2 cellular contexts compared by ENCODE assay signal in the genomic region with DNA sequence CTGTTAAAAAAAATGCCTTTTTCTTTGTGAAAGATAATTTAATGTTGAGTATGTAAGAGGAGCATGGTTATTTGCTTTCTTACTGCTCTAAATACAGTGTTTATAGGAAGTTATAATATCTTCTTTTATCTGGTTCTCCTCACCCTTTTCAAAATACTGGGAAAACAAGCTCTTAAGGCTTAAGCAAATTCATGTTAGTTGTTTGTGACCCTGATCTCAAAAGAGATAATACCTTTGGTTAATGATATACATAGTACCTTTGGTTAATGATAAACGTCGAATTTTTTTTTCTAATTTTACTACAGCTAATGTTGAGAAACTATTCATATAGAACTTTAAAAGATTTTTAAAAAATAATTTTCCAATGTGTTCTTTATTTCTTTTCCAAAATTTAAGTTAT.
TF ChIP-seq lines count a peak whose summit lies in the region.

No MANE protein-coding gene starts in this region.

TF ChIP-seq in IMR-90, 13 proteins besides CTCF, POLR2A, EP300 and RAD21:
- TF ChIP-seq MAFK (IDR thresholded peaks at IDR 0.05; ENCODE audit: low read depth, low read length) (no peak), NFE2L2 (IDR thresholded peaks at IDR 0.05; ENCODE audit: low read depth, low read length) (no peak), SMC3 (IDR thresholded peaks at IDR 0.05; ENCODE audit: low read depth, low read length) (no peak), FOS (IDR thresholded peaks at IDR 0.05; ENCODE audit: low read depth, low read length) (no peak), BHLHE40 (IDR thresholded peaks at IDR 0.05; ENCODE audit: low read depth, low read length) (no peak), RFX5 (IDR thresholded peaks at IDR 0.05; ENCODE audit: low read depth, low read length) (no peak), RCOR1 (IDR thresholded peaks at IDR 0.05; ENCODE audit: insufficient replicate concordance, low read length) (no peak), CEBPB (IDR thresholded peaks at IDR 0.05; ENCODE audit: low read depth, low read length) (no peak), MAZ (IDR thresholded peaks at IDR 0.05; ENCODE audit: borderline replicate concordance, low read depth, low read length) (no peak), CHD1 (IDR thresholded peaks at IDR 0.05; ENCODE audit: low read depth, low read length) (no peak), MXI1 (IDR thresholded peaks at IDR 0.05; ENCODE audit: borderline replicate concordance, low read depth, low read length) (no peak)
- TF ChIP-seq, protein P1, sequence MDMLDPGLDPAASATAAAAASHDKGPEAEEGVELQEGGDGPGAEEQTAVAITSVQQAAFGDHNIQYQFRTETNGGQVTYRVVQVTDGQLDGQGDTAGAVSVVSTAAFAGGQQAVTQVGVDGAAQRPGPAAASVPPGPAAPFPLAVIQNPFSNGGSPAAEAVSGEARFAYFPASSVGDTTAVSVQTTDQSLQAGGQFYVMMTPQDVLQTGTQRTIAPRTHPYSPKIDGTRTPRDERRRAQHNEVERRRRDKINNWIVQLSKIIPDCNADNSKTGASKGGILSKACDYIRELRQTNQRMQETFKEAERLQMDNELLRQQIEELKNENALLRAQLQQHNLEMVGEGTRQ (IDR thresholded peaks at IDR 0.05; ENCODE audit: low read depth, low read length): no peak
- TF ChIP-seq, protein P2, sequence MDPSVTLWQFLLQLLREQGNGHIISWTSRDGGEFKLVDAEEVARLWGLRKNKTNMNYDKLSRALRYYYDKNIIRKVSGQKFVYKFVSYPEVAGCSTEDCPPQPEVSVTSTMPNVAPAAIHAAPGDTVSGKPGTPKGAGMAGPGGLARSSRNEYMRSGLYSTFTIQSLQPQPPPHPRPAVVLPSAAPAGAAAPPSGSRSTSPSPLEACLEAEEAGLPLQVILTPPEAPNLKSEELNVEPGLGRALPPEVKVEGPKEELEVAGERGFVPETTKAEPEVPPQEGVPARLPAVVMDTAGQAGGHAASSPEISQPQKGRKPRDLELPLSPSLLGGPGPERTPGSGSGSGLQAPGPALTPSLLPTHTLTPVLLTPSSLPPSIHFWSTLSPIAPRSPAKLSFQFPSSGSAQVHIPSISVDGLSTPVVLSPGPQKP (IDR thresholded peaks at IDR 0.05; ENCODE audit: borderline replicate concordance, low read depth, low read length): no peak

TF ChIP-seq in H1, 55 proteins besides CTCF, POLR2A, EP300 and RAD21:
- TF ChIP-seq, protein P3, sequence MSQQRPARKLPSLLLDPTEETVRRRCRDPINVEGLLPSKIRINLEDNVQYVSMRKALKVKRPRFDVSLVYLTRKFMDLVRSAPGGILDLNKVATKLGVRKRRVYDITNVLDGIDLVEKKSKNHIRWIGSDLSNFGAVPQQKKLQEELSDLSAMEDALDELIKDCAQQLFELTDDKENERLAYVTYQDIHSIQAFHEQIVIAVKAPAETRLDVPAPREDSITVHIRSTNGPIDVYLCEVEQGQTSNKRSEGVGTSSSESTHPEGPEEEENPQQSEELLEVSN (IDR thresholded peaks at IDR 0.05): no peak
- TF ChIP-seq POU5F1 (IDR thresholded peaks at IDR 0.05; ENCODE audit: low read depth, low read length): no peak
- TF ChIP-seq PHF8 (conservative IDR thresholded peaks at IDR 0.05; ENCODE audit: low read depth, low read length): no peak
- TF ChIP-seq, protein P1 (IDR thresholded peaks at IDR 0.05; ENCODE audit: low read length): no peak
- no peak for TF ChIP-seq NANOG (IDR thresholded peaks at IDR 0.05; ENCODE audit: insufficient read depth, low read depth, low read length, poor library complexity, severe bottlenecking)
- no peak for TF ChIP-seq TBP (IDR thresholded peaks at IDR 0.05; ENCODE audit: low read depth, low read length)
- TF ChIP-seq, protein P4, sequence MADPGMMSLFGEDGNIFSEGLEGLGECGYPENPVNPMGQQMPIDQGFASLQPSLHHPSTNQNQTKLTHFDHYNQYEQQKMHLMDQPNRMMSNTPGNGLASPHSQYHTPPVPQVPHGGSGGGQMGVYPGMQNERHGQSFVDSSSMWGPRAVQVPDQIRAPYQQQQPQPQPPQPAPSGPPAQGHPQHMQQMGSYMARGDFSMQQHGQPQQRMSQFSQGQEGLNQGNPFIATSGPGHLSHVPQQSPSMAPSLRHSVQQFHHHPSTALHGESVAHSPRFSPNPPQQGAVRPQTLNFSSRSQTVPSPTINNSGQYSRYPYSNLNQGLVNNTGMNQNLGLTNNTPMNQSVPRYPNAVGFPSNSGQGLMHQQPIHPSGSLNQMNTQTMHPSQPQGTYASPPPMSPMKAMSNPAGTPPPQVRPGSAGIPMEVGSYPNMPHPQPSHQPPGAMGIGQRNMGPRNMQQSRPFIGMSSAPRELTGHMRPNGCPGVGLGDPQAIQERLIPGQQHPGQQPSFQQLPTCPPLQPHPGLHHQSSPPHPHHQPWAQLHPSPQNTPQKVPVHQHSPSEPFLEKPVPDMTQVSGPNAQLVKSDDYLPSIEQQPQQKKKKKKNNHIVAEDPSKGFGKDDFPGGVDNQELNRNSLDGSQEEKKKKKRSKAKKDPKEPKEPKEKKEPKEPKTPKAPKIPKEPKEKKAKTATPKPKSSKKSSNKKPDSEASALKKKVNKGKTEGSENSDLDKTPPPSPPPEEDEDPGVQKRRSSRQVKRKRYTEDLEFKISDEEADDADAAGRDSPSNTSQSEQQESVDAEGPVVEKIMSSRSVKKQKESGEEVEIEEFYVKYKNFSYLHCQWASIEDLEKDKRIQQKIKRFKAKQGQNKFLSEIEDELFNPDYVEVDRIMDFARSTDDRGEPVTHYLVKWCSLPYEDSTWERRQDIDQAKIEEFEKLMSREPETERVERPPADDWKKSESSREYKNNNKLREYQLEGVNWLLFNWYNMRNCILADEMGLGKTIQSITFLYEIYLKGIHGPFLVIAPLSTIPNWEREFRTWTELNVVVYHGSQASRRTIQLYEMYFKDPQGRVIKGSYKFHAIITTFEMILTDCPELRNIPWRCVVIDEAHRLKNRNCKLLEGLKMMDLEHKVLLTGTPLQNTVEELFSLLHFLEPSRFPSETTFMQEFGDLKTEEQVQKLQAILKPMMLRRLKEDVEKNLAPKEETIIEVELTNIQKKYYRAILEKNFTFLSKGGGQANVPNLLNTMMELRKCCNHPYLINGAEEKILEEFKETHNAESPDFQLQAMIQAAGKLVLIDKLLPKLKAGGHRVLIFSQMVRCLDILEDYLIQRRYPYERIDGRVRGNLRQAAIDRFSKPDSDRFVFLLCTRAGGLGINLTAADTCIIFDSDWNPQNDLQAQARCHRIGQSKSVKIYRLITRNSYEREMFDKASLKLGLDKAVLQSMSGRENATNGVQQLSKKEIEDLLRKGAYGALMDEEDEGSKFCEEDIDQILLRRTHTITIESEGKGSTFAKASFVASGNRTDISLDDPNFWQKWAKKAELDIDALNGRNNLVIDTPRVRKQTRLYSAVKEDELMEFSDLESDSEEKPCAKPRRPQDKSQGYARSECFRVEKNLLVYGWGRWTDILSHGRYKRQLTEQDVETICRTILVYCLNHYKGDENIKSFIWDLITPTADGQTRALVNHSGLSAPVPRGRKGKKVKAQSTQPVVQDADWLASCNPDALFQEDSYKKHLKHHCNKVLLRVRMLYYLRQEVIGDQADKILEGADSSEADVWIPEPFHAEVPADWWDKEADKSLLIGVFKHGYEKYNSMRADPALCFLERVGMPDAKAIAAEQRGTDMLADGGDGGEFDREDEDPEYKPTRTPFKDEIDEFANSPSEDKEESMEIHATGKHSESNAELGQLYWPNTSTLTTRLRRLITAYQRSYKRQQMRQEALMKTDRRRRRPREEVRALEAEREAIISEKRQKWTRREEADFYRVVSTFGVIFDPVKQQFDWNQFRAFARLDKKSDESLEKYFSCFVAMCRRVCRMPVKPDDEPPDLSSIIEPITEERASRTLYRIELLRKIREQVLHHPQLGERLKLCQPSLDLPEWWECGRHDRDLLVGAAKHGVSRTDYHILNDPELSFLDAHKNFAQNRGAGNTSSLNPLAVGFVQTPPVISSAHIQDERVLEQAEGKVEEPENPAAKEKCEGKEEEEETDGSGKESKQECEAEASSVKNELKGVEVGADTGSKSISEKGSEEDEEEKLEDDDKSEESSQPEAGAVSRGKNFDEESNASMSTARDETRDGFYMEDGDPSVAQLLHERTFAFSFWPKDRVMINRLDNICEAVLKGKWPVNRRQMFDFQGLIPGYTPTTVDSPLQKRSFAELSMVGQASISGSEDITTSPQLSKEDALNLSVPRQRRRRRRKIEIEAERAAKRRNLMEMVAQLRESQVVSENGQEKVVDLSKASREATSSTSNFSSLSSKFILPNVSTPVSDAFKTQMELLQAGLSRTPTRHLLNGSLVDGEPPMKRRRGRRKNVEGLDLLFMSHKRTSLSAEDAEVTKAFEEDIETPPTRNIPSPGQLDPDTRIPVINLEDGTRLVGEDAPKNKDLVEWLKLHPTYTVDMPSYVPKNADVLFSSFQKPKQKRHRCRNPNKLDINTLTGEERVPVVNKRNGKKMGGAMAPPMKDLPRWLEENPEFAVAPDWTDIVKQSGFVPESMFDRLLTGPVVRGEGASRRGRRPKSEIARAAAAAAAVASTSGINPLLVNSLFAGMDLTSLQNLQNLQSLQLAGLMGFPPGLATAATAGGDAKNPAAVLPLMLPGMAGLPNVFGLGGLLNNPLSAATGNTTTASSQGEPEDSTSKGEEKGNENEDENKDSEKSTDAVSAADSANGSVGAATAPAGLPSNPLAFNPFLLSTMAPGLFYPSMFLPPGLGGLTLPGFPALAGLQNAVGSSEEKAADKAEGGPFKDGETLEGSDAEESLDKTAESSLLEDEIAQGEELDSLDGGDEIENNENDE (IDR thresholded peaks at IDR 0.05; ENCODE audit: insufficient replicate concordance, low read length): peak; percentile 14
